Comparison of ENCODE assay signal across 8 cellular contexts in the genomic region with DNA sequence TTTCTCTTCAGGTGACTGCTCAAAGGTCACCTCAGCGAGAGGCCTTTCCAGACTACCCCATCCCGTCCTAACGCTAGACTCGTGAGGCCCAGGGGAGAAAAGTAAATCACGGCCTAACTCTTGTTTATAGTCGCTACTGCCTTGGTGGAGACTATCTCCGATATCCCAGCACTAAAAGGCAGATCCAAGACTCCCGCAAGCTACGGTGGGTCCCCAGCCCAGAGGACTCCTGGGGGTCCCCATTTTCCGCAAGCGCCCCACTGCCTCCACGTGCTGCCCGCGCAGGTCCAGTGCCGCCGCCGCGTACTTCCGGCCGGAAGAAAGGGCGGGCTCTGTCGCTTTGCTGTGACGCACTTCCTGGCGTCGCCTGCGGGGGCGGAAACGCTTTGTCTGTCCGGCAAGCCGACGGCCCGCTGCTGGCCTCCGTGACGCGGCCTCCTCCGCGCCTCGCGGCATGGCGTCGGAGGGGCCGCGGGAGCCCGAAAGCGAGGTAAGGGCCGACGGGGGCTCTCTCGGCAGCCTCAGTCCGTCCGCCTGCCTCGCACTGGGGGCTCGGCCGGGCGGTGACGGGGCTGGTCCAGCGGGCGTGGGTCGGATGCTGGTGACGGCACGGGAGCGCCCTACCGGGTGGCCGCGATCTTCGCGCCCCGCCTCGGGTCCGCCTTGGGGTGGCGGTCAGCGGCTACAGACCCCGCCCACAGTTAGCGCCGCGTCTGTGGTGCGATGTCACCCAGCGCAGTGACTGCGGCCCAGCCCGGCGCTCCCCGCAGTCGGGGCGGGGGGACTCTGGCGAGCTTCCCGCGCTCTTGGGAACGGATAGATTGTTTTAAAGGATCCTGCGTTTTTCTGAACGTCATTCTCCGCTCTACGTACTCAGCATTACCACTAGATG. TPM values are rescaled to one million over a fixed set of nuclear protein-coding genes. Genes with fewer than 3 reads are reported as not detected.
DNase-seq lines count a peak whose midpoint lies in the region; ATAC-seq and TF ChIP-seq lines count a peak whose summit lies in the region.

A gene with protein sequence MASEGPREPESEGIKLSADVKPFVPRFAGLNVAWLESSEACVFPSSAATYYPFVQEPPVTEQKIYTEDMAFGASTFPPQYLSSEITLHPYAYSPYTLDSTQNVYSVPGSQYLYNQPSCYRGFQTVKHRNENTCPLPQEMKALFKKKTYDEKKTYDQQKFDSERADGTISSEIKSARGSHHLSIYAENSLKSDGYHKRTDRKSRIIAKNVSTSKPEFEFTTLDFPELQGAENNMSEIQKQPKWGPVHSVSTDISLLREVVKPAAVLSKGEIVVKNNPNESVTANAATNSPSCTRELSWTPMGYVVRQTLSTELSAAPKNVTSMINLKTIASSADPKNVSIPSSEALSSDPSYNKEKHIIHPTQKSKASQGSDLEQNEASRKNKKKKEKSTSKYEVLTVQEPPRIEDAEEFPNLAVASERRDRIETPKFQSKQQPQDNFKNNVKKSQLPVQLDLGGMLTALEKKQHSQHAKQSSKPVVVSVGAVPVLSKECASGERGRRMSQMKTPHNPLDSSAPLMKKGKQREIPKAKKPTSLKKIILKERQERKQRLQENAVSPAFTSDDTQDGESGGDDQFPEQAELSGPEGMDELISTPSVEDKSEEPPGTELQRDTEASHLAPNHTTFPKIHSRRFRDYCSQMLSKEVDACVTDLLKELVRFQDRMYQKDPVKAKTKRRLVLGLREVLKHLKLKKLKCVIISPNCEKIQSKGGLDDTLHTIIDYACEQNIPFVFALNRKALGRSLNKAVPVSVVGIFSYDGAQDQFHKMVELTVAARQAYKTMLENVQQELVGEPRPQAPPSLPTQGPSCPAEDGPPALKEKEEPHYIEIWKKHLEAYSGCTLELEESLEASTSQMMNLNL (plus strand): TSS at position 378 of the 892 bp plus-strand sequence. CDS start 77 bp downstream, at position 455.

- peak within 1 kb of the TSS; percentile 89 for H3K4me3 ChIP-seq in lung

- DNase-seq in COLO829 (ENCODE audit: low spot score), result peak; percentile 92
- DNase-seq in HS-5 (ENCODE audit: low read depth), result peak; percentile 92
- DNase-seq in NK-92 (lab: John Stamatoyannopoulos, UW; ENCODE audit: unreplicated experiment), result peak; percentile 44
- peak; percentile 82 to 92 for DNase-seq in activated CD8-positive, alpha-beta memory T cell treated with anti-CD3 and anti-CD28 coated beads for 1 hour (ENCODE audit: extremely low read depth in 1 of 2, low read depth in 1 of 2)
- peak; percentile 87 for DNase-seq in effector CD4-positive, alpha-beta T cell
- peak; percentile 94 for DNase-seq in lung (ENCODE audit: low spot score)
- DNase-seq in stimulated activated CD4-positive, alpha-beta T cell treated with anti-CD3 and anti-CD28 coated beads, TNF-alpha, amount 100 ng/mL, for 4 hours (ENCODE audit: low read depth in 3 of 3), result peak; percentile 89 to 97 (median 91)

- WGBS in lung, 2 donors, result 0% methylated on average over 89 to 91 of the region's 91 CpGs

- H3K27ac ChIP-seq in lung (ENCODE audit: low read depth in 1 of 2, low read length in 1 of 2), result peak within 1 kb of the TSS; percentile 100

- no peaks in the 10 kb centered on the region for H3K9me3 ChIP-seq in lung (ENCODE audit: control insufficient read depth in 2 of 2, insufficient read depth in 1 of 2, low read length in 1 of 2)

- H3K27me3 ChIP-seq in lung (ENCODE audit: control insufficient read depth, insufficient read depth), result no peaks in the 10 kb centered on the region

- H3K36me3 ChIP-seq in lung (ENCODE audit: control insufficient read depth in 2 of 2, insufficient read depth in 2 of 2, low read length in 2 of 2), result peaks cover 0 to 1% of the 10 kb centered on the region in 2 donors

- ATAC-seq in GM19468 (IDR thresholded peaks at IDR 0.05; ENCODE audit: extremely low read depth, unreplicated experiment), result peak; percentile 87
- peak; percentile 99 for ATAC-seq in lung (ENCODE audit: insufficient read depth, low FRiP score)

- peak; percentile 47 for TF ChIP-seq CTCF in lung (IDR thresholded peaks at IDR 0.05; ENCODE audit: control extremely low read depth, extremely low read depth)

- H3K4me1 ChIP-seq in lung (ENCODE audit: control insufficient read depth in 2 of 2, insufficient read depth in 2 of 2, low read length in 2 of 2), result peaks cover 6 to 7% of the 10 kb centered on the region in 2 donors

RNA-seq across cellular contexts. Expression of the gene that starts here (rescaled TPM):
- total RNA-seq in lung, result 100 to 1,000 TPM in 1 of 2 donors, 10 to 100 TPM in 1; 52.3 to 112 TPM
- polyA plus RNA-seq in lung, result 10 to 100 TPM; 26.6 to 33.7 TPM

Comparison
In these comparisons a context has a peak if more than half of its experiments do, and no peak if none do; other contexts are left out.
1. Peak in every context shown above with its lines: DNase-seq, ATAC-seq, H3K4me3 ChIP-seq and H3K27ac ChIP-seq.
2. DNase-seq: peak in every context shown above with its lines; median percentile 94 in lung; 92 in COLO829; 92 in HS-5; 91 in stimulated activated CD4-positive, alpha-beta T cell treated with anti-CD3 and anti-CD28 coated beads, TNF-alpha, amount 100 ng/mL, for 4 hours; 87 in activated CD8-positive, alpha-beta memory T cell treated with anti-CD3 and anti-CD28 coated beads for 1 hour; 87 in effector CD4-positive, alpha-beta T cell; 44 in NK-92.